ENCODE assay signal across 12 cellular contexts in genomic region chr13:110298566-110299321, GRCh38. TPM values are rescaled to one million over a fixed set of nuclear protein-coding genes. Genes with fewer than 3 reads are reported as not detected.
A peak's percentile ranks its signal among the peaks of the same experiment; 100 is the strongest.
DNase-seq lines count a peak whose midpoint lies in the region; ATAC-seq lines count a peak whose summit lies in the region.
"Had no signal": no experiment of that assay in that cellular context is flagged by ENCODE, and none has a peak within 500 bp of the region (broad histone marks: within the 10 kb centered on the region; RNA-seq: fewer than 3 reads in every experiment).

No MANE protein-coding gene starts in this region.

- peaks cover 0 to 2% (median 0%) of the 10 kb centered on the region in 6 donors for H3K9me3 Mint-ChIP-seq in immature natural killer cell

- no peaks in the 10 kb centered on the region for H3K9me3 ChIP-seq in right cardiac atrium (ENCODE audit: control insufficient read depth, low read length)
- H3K9me3 ChIP-seq: SJSA1, testis had no signal

- ATAC-seq in HG02678 (IDR thresholded peaks at IDR 0.05; ENCODE audit: unreplicated experiment) (peak; percentile 80), right cardiac atrium (peak; percentile 77 to 85), GM21717 (IDR thresholded peaks at IDR 0.05; ENCODE audit: unreplicated experiment) (no peak)

- H3K27me3 ChIP-seq in right cardiac atrium (ENCODE audit: control insufficient read depth, insufficient read depth): no peaks in the 10 kb centered on the region
- H3K27me3 ChIP-seq: SJSA1, testis had no signal

- 22% methylated on average over 34 of the region's 34 CpGs for WGBS in right cardiac atrium

- H3K36me3 Mint-ChIP-seq in immature natural killer cell: no peaks in the 10 kb centered on the region

- H3K4me3 Mint-ChIP-seq in immature natural killer cell: no peak overlapping the region

- peak overlapping the region; percentile 73 for H3K27ac ChIP-seq in right cardiac atrium (ENCODE audit: low read length)
- H3K27ac ChIP-seq: SJSA1 had no signal

- intact Hi-C loops in right cardiac atrium (cut with DNase I): no loop called here

- peaks cover 10 to 20% (median 12%) of the 10 kb centered on the region in 3 donors for H3K27me3 Mint-ChIP-seq in immature natural killer cell (ENCODE audit: low read depth in 3 of 3)

- no peak overlapping the region for H3K27ac Mint-ChIP-seq in immature natural killer cell

- no peaks in the 10 kb centered on the region for H3K4me1 Mint-ChIP-seq in immature natural killer cell

- peak overlapping the region; percentile 6 for H3K4me3 ChIP-seq in right cardiac atrium (ENCODE audit: low read length)
- H3K4me3 ChIP-seq: SJSA1 had no signal

- peak; percentile 60 to 64 for DNase-seq in activated T-cell treated with anti-CD3 and anti-CD28 coated beads, Interleukin-2, amount 50 U/mL, for 48 hours
- DNase-seq in right cardiac atrium (peak; percentile 62 to 85 (median 84)), SW 1271 (lab: John Stamatoyannopoulos, UW) (no peak), immature natural killer cell (no peak), SK-N-DZ (ENCODE audit: low spot score) (no peak)
- peak; percentile 22 to 35 for DNase-seq in stimulated activated CD4-positive, alpha-beta T cell treated with anti-CD3 and anti-CD28 coated beads, Interleukin-4, amount 100 ng/mL, for 48 hours (ENCODE audit: low read depth in 2 of 2)
- DNase-seq: foreskin fibroblast, NCI-H2081, testis had no signal

- H3K4me1 ChIP-seq in right cardiac atrium (ENCODE audit: control insufficient read depth, insufficient read depth, low read length): peaks cover 24% of the 10 kb centered on the region

RNA-seq across cellular contexts. Expression of gene COL4A1, which starts 8.2 kb away (rescaled TPM):
- total RNA-seq in right cardiac atrium: 100 to 1,000 TPM in 3 of 4 donors, 10 to 100 TPM in 1; 91.9 to 267 (median 118) TPM
- 69.8 TPM for polyA plus RNA-seq in right cardiac atrium
- polyA plus RNA-seq in immature natural killer cell: not detected
- 47.5 and 48.2 TPM in 2 replicates for polyA plus RNA-seq in SK-N-DZ (2014; cell fraction: cytosol; rRNA removed)
- polyA plus RNA-seq in SK-N-DZ (2014; cell fraction: nucleus; rRNA removed): 44.8 and 49.1 TPM in 2 replicates

RNA-seq across cellular contexts. Expression of gene COL4A2, which starts 8.3 kb away (rescaled TPM):
- 100 to 1,000 TPM in 3 of 4 donors, 10 to 100 TPM in 1; 84.7 to 268 (median 123) TPM for total RNA-seq in right cardiac atrium
- 101 TPM for polyA plus RNA-seq in right cardiac atrium
- not detected for polyA plus RNA-seq in immature natural killer cell
- 65.4 and 81.9 TPM in 2 replicates for polyA plus RNA-seq in SK-N-DZ (2014; cell fraction: cytosol; rRNA removed)
- 108 and 116 TPM in 2 replicates for polyA plus RNA-seq in SK-N-DZ (2014; cell fraction: nucleus; rRNA removed)

Comparison
In these comparisons a context has a peak if more than half of its experiments do, and no peak if none do; other contexts are left out.
1. DNase-seq: peak in activated T-cell treated with anti-CD3 and anti-CD28 coated beads, Interleukin-2, amount 50 U/mL, for 48 hours (2 of 2), right cardiac atrium (3 of 3) and stimulated activated CD4-positive, alpha-beta T cell treated with anti-CD3 and anti-CD28 coated beads, Interleukin-4, amount 100 ng/mL, for 48 hours (2 of 2); none in SW 1271 (0 of 2), immature natural killer cell (0 of 3) and SK-N-DZ (single experiment).
2. RNA of gene COL4A1, which starts 8.2 kb away (polyA plus RNA-seq): 69.8 TPM in right cardiac atrium (single experiment); not detected in immature natural killer cell; every median in the first group is over 10 times any median in the second.
3. RNA of gene COL4A2, which starts 8.3 kb away (polyA plus RNA-seq): 101 TPM in right cardiac atrium (single experiment); not detected in immature natural killer cell; every median in the first group is over 100 times any median in the second.